ENCODE assay signal across 10 cellular contexts in genomic region chr15:78004919-78005634, GRCh38.
DNase-seq lines count a peak whose midpoint lies in the region; ATAC-seq, FAIRE-seq and TF ChIP-seq lines count a peak whose summit lies in the region.
"Had no signal": no experiment of that assay in that cellular context is flagged by ENCODE, and none has a peak within 500 bp of the region (broad histone marks: within the 10 kb centered on the region; RNA-seq: fewer than 3 reads in every experiment).

No MANE protein-coding gene starts in this region.

- H3K27me3 ChIP-seq in astrocyte (ENCODE audit: insufficient read depth, low read length): no peaks in the 10 kb centered on the region
- H3K27me3 ChIP-seq in subcutaneous abdominal adipose tissue (ENCODE audit: control insufficient read depth in 5 of 5, insufficient read depth in 4 of 5, low read length in 5 of 5): no peaks in the 10 kb centered on the region

- DNase-seq in activated T-cell treated with anti-CD3 and anti-CD28 coated beads, Interleukin-2, amount 50 U/mL, for 72 hours: no peak
- no peak for DNase-seq in activated T-cell treated with anti-CD3 and anti-CD28 coated beads, Interleukin-2, amount 50 U/mL, for 48 hours
- DNase-seq in astrocyte (ENCODE audit: low read depth) (peak; percentile 85), iris pigment epithelial cell (ENCODE audit: low read depth) (peak; percentile 91), GM13977 (ENCODE audit: low spot score) (no peak), GF-D8 (lab: John Stamatoyannopoulos, UW) (no peak)
- DNase-seq in activated T-helper 2 cell treated with anti-CD3 and anti-CD28 coated beads, Interferon-gamma antibody, Interleukin-2, Interleukin-4, amounts not matched to agents 10 μg/mL and 5 μg/mL and 100 μg/mL, durations not matched to agents 14 hours and 24 hours and 36 hours (ENCODE audit: low spot score): no peak

- H3K27ac ChIP-seq in astrocyte (ENCODE audit: low read depth, low read length): no peak overlapping the region
- peak overlapping the region; percentile 72 for H3K27ac ChIP-seq in subcutaneous abdominal adipose tissue (ENCODE audit: low read depth, low read length)
- H3K27ac ChIP-seq: parathyroid adenoma had no signal

- H3K9ac ChIP-seq in astrocyte (ENCODE audit: low read length) (no peak overlapping the region), subcutaneous abdominal adipose tissue (ENCODE audit: low read length in 5 of 5) (no peak overlapping the region)
- H3K9ac ChIP-seq: parathyroid adenoma had no signal

- H3K4me3 Mint-ChIP-seq in activated T-cell treated with anti-CD3 and anti-CD28 coated beads, Interleukin-2, amount 50 U/mL, for 72 hours: no peak overlapping the region
- no peak overlapping the region for H3K4me3 Mint-ChIP-seq in astrocyte (ENCODE audit: unreplicated experiment)
- no peak overlapping the region for H3K4me3 Mint-ChIP-seq in activated T-helper 2 cell treated with anti-CD3 and anti-CD28 coated beads, Interferon-gamma antibody, Interleukin-2, Interleukin-4, amounts not matched to agents 10 μg/mL and 5 μg/mL and 100 μg/mL, durations not matched to agents 14 hours and 24 hours and 36 hours (ENCODE audit: low read depth)

- peak overlapping the region; percentile 92 for H3K27ac Mint-ChIP-seq in activated T-cell treated with anti-CD3 and anti-CD28 coated beads, Interleukin-2, amount 50 U/mL, for 72 hours
- H3K27ac Mint-ChIP-seq in astrocyte (ENCODE audit: unreplicated experiment): no peak overlapping the region
- no peak overlapping the region for H3K27ac Mint-ChIP-seq in activated T-helper 2 cell treated with anti-CD3 and anti-CD28 coated beads, Interferon-gamma antibody, Interleukin-2, Interleukin-4, amounts not matched to agents 10 μg/mL and 5 μg/mL and 100 μg/mL, durations not matched to agents 14 hours and 24 hours and 36 hours

- H2AFZ ChIP-seq in astrocyte (ENCODE audit: low read depth, low read length): no peak overlapping the region
- H2AFZ ChIP-seq: parathyroid adenoma had no signal

- H3K4me1 ChIP-seq in astrocyte (ENCODE audit: insufficient read depth, low read length): peaks cover 22% of the 10 kb centered on the region
- peaks cover 18 to 63% (median 58%) of the 10 kb centered on the region in 5 donors for H3K4me1 ChIP-seq in subcutaneous abdominal adipose tissue (ENCODE audit: control insufficient read depth in 5 of 5, insufficient read depth in 5 of 5, low read length in 5 of 5)
- H3K4me1 ChIP-seq: parathyroid adenoma had no signal

- H3K4me3 ChIP-seq in astrocyte (ENCODE audit: insufficient read depth, low read depth, low read length) (no peak overlapping the region), subcutaneous abdominal adipose tissue (ENCODE audit: low read depth in 1 of 5, low read length in 5 of 5) (no peak overlapping the region)

- H4K20me1 ChIP-seq in astrocyte (ENCODE audit: insufficient read depth, low read length): peaks cover 83% of the 10 kb centered on the region

- in situ Hi-C loops in GM13977 (cut with MboI; ENCODE audit: low pct_unique_long_range_greater_than_20kb, low sequenced_read_pairs, unreplicated experiment): loop anchor here (10.0 kb wide), 1 partner anchor 90 kb away; the partner anchor contains the start of gene SH2D7

- H3K4me1 Mint-ChIP-seq in activated T-cell treated with anti-CD3 and anti-CD28 coated beads, Interleukin-2, amount 50 U/mL, for 72 hours (ENCODE audit: low read depth): peaks cover 30% of the 10 kb centered on the region
- peaks cover 14% of the 10 kb centered on the region for H3K4me1 Mint-ChIP-seq in astrocyte (ENCODE audit: low read depth, unreplicated experiment)
- H3K4me1 Mint-ChIP-seq in activated T-helper 2 cell treated with anti-CD3 and anti-CD28 coated beads, Interferon-gamma antibody, Interleukin-2, Interleukin-4, amounts not matched to agents 10 μg/mL and 5 μg/mL and 100 μg/mL, durations not matched to agents 14 hours and 24 hours and 36 hours (ENCODE audit: low read depth): peaks cover 16% of the 10 kb centered on the region

- peaks cover 0 to 28% of the 10 kb centered on the region in 2 donors for H3K36me3 Mint-ChIP-seq in activated T-cell treated with anti-CD3 and anti-CD28 coated beads, Interleukin-2, amount 50 U/mL, for 72 hours (ENCODE audit: insufficient read depth in 2 of 2)
- peaks cover 29% of the 10 kb centered on the region for H3K36me3 Mint-ChIP-seq in astrocyte (ENCODE audit: low read depth, unreplicated experiment)
- peaks cover 70% of the 10 kb centered on the region for H3K36me3 Mint-ChIP-seq in activated T-helper 2 cell treated with anti-CD3 and anti-CD28 coated beads, Interferon-gamma antibody, Interleukin-2, Interleukin-4, amounts not matched to agents 10 μg/mL and 5 μg/mL and 100 μg/mL, durations not matched to agents 14 hours and 24 hours and 36 hours (ENCODE audit: low read depth)

- no peaks in the 10 kb centered on the region for H3K79me2 ChIP-seq in astrocyte (ENCODE audit: insufficient read depth, low read length)
- H3K79me2 ChIP-seq: parathyroid adenoma had no signal

- no peaks in the 10 kb centered on the region for H3K27me3 Mint-ChIP-seq in activated T-cell treated with anti-CD3 and anti-CD28 coated beads, Interleukin-2, amount 50 U/mL, for 72 hours (ENCODE audit: low read depth)
- H3K27me3 Mint-ChIP-seq in astrocyte (ENCODE audit: low read depth, unreplicated experiment): peaks cover 5% of the 10 kb centered on the region
- no peaks in the 10 kb centered on the region for H3K27me3 Mint-ChIP-seq in activated T-helper 2 cell treated with anti-CD3 and anti-CD28 coated beads, Interferon-gamma antibody, Interleukin-2, Interleukin-4, amounts not matched to agents 10 μg/mL and 5 μg/mL and 100 μg/mL, durations not matched to agents 14 hours and 24 hours and 36 hours (ENCODE audit: low read depth)

- no peak for FAIRE-seq in astrocyte (lab: Jason Lieb, UNC)
- FAIRE-seq: G401.6 had no signal

- intact Hi-C loops in activated T-helper 2 cell treated with anti-CD3 and anti-CD28 coated beads, Interferon-gamma antibody, Interleukin-2, Interleukin-4, amounts not matched to agents 10 μg/mL and 5 μg/mL and 100 μg/mL, durations not matched to agents 14 hours and 24 hours and 36 hours (cut with micrococcal nuclease): no loop called here

- H3K9me3 ChIP-seq in astrocyte (ENCODE audit: insufficient read depth, low read depth, low read length) (no peaks in the 10 kb centered on the region), subcutaneous abdominal adipose tissue (ENCODE audit: control insufficient read depth in 5 of 5, low read length in 5 of 5) (no peaks in the 10 kb centered on the region)

- no peak for ATAC-seq in activated T-cell treated with anti-CD3 and anti-CD28 coated beads, Interleukin-2, amount 50 U/mL, for 72 hours (replicated peaks in 1 of 2)

- peak overlapping the region; percentile 8 for H3K4me2 ChIP-seq in astrocyte (ENCODE audit: low read length)

- peaks cover 19% of the 10 kb centered on the region for H3K36me3 ChIP-seq in astrocyte (ENCODE audit: insufficient read depth, low read length)
- H3K36me3 ChIP-seq in subcutaneous abdominal adipose tissue (ENCODE audit: control insufficient read depth in 5 of 5, insufficient read depth in 5 of 5, low read length in 5 of 5): peaks cover 2 to 80% (median 72%) of the 10 kb centered on the region in 5 donors

- TF ChIP-seq CTCF in astrocyte (IDR thresholded peaks at IDR 0.05; ENCODE audit: insufficient read depth, low read depth, low read length) (no peak), GM13977 (IDR thresholded peaks at IDR 0.05; ENCODE audit: extremely low read depth, insufficient read depth, missing control alignments) (no peak)

- no peaks in the 10 kb centered on the region for H3K9me3 Mint-ChIP-seq in activated T-cell treated with anti-CD3 and anti-CD28 coated beads, Interleukin-2, amount 50 U/mL, for 72 hours
- H3K9me3 Mint-ChIP-seq in astrocyte (ENCODE audit: unreplicated experiment): peaks cover 3% of the 10 kb centered on the region
- no peaks in the 10 kb centered on the region for H3K9me3 Mint-ChIP-seq in activated T-helper 2 cell treated with anti-CD3 and anti-CD28 coated beads, Interferon-gamma antibody, Interleukin-2, Interleukin-4, amounts not matched to agents 10 μg/mL and 5 μg/mL and 100 μg/mL, durations not matched to agents 14 hours and 24 hours and 36 hours

Comparison
In these comparisons a context has a peak if more than half of its experiments do, and no peak if none do; other contexts are left out.
1. DNase-seq: peak in astrocyte (single experiment) and iris pigment epithelial cell (single experiment); none in activated T-cell treated with anti-CD3 and anti-CD28 coated beads, Interleukin-2, amount 50 U/mL, for 72 hours (0 of 2), activated T-cell treated with anti-CD3 and anti-CD28 coated beads, Interleukin-2, amount 50 U/mL, for 48 hours (0 of 2), activated T-helper 2 cell treated with anti-CD3 and anti-CD28 coated beads, Interferon-gamma antibody, Interleukin-2, Interleukin-4, amounts not matched to agents 10 μg/mL and 5 μg/mL and 100 μg/mL, durations not matched to agents 14 hours and 24 hours and 36 hours (single experiment), GM13977 (single experiment) and GF-D8 (single experiment).